In genomic region chr19:51295382-51296126, GRCh38 we compare ENCODE assay signal across 1 cellular context.
TF ChIP-seq lines count a peak whose summit lies in the region.

No MANE protein-coding gene starts in this region.

TF ChIP-seq in H1, 55 proteins besides CTCF, POLR2A, EP300 and RAD21 (continued from another document):
- TF ChIP-seq JUN (IDR thresholded peaks at IDR 0.05; ENCODE audit: low read depth, low read length) (no peak), RBBP5 (IDR thresholded peaks at IDR 0.05; ENCODE audit: borderline replicate concordance, low read depth, low read length) (no peak), GTF2F1 (IDR thresholded peaks at IDR 0.05; ENCODE audit: borderline replicate concordance, low read depth, low read length) (no peak)
